Comparison of ENCODE assay signal across 1 cellular context in the genomic region with DNA sequence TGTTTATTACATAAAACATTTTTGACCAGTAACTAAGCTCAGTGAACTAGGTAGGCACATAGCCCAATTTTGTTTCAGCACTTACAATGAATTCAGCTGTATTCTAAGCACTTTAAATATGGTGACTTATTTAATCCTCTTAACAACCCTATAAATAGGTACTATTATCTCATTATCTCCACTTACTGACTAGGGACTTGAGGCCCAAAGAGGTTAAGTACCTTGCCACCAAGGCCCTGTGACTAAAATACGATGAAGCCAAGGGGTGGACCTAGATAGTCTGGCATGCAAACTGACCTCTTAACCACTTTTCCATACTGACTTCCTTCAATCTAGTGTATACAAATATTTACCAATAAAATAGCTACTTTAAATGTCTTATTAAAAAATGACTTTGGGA.
TF ChIP-seq lines count a peak whose summit lies in the region.

No MANE protein-coding gene starts in this region.

TF ChIP-seq in HepG2, 621 proteins besides CTCF, POLR2A, EP300 and RAD21 (continued from another document):
- TF ChIP-seq, protein P1, sequence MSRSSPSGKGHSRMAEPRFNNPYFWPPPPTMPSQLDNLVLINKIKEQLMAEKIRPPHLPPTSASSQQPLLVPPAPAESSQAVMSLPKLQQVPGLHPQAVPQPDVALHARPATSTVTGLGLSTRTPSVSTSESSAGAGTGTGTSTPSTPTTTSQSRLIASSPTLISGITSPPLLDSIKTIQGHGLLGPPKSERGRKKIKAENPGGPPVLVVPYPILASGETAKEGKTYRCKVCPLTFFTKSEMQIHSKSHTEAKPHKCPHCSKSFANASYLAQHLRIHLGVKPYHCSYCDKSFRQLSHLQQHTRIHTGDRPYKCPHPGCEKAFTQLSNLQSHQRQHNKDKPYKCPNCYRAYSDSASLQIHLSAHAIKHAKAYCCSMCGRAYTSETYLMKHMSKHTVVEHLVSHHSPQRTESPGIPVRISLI (CRISPR knock-in tag; IDR thresholded peaks at IDR 0.05; ENCODE audit: borderline replicate concordance) = no peak
- TF ChIP-seq, protein P2, sequence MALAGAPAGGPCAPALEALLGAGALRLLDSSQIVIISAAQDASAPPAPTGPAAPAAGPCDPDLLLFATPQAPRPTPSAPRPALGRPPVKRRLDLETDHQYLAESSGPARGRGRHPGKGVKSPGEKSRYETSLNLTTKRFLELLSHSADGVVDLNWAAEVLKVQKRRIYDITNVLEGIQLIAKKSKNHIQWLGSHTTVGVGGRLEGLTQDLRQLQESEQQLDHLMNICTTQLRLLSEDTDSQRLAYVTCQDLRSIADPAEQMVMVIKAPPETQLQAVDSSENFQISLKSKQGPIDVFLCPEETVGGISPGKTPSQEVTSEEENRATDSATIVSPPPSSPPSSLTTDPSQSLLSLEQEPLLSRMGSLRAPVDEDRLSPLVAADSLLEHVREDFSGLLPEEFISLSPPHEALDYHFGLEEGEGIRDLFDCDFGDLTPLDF (CRISPR knock-in tag; IDR thresholded peaks at IDR 0.05) = no peak
- TF ChIP-seq, protein P3, sequence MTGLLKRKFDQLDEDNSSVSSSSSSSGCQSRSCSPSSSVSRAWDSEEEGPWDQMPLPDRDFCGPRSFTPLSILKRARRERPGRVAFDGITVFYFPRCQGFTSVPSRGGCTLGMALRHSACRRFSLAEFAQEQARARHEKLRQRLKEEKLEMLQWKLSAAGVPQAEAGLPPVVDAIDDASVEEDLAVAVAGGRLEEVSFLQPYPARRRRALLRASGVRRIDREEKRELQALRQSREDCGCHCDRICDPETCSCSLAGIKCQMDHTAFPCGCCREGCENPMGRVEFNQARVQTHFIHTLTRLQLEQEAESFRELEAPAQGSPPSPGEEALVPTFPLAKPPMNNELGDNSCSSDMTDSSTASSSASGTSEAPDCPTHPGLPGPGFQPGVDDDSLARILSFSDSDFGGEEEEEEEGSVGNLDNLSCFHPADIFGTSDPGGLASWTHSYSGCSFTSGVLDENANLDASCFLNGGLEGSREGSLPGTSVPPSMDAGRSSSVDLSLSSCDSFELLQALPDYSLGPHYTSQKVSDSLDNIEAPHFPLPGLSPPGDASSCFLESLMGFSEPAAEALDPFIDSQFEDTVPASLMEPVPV (CRISPR knock-in tag; IDR thresholded peaks at IDR 0.05) = no peak
- no peak for TF ChIP-seq ZNF136 (CRISPR knock-in tag; IDR thresholded peaks at IDR 0.05; ENCODE audit: low read depth)
- TF ChIP-seq, protein P4, sequence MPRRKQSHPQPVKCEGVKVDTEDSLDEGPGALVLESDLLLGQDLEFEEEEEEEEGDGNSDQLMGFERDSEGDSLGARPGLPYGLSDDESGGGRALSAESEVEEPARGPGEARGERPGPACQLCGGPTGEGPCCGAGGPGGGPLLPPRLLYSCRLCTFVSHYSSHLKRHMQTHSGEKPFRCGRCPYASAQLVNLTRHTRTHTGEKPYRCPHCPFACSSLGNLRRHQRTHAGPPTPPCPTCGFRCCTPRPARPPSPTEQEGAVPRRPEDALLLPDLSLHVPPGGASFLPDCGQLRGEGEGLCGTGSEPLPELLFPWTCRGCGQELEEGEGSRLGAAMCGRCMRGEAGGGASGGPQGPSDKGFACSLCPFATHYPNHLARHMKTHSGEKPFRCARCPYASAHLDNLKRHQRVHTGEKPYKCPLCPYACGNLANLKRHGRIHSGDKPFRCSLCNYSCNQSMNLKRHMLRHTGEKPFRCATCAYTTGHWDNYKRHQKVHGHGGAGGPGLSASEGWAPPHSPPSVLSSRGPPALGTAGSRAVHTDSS (CRISPR knock-in tag; conservative IDR thresholded peaks at IDR 0.05) = no peak
